Comparison of ENCODE assay signal across 21 cellular contexts in the genomic region with DNA sequence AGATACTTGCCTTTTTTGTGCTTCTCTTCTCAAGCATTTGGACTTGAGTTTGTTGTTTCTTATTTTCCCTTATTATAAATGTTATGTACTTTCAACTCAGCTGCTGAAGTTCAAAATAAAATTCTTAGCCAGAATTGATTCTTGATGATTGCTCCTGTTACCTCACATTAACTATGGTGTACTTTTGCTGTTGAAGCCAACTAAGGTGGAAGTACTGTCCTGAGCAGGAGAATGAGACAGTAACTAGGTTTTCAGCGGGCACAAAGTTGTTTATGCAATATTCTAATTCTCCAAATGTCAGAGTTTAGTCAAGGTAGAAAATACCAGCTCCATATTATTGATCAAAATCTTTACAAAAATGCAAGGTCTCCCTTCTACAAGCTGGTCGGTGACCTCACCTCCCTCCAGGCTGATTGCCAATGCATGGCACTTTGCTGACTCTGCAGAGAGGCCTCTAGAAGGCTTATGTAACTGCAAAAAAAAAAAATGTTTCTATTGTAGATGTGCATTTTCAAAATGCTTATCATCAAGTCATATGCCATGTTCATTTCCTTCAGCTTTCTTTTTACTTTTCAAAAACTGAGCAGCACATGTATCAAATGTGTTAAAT.
"Had no signal": no experiment of that assay in that cellular context is flagged by ENCODE, and none has a peak within 500 bp of the region (broad histone marks: within the 10 kb centered on the region; RNA-seq: fewer than 3 reads in every experiment).

No MANE protein-coding gene starts in this region.

- H3K4me3 ChIP-seq: coronary artery, dorsolateral prefrontal cortex, esophagus muscularis mucosa, gastroesophageal sphincter, heart left ventricle, hepatocyte, left lung, lower lobe of right lung, mucosa of descending colon had no signal

- H2AFZ ChIP-seq: hepatocyte had no signal

- H3K9me3 ChIP-seq: esophagus muscularis mucosa, gastroesophageal sphincter, lower lobe of right lung had no signal

- H3K27me3 ChIP-seq: dorsolateral prefrontal cortex, esophagus muscularis mucosa, foreskin keratinocyte, gastroesophageal sphincter, heart left ventricle, hepatocyte, left lung had no signal

- H3K79me2 ChIP-seq: hepatocyte had no signal

- H3K27ac ChIP-seq: coronary artery, dorsolateral prefrontal cortex, esophagus muscularis mucosa, foreskin keratinocyte, gastroesophageal sphincter, heart left ventricle, hepatocyte, left lung, lower lobe of right lung had no signal

- H3K4me2 ChIP-seq: hepatocyte had no signal

- H3K36me3 ChIP-seq: esophagus muscularis mucosa, gastroesophageal sphincter, heart left ventricle, left lung, lower lobe of right lung had no signal

- H3K4me1 ChIP-seq: esophagus muscularis mucosa, foreskin keratinocyte, gastroesophageal sphincter, heart left ventricle, left lung, lower lobe of right lung had no signal

- DNase-seq: dermis blood vessel endothelial cell; dorsolateral prefrontal cortex; effector CD4-positive, alpha-beta T cell; effector memory CD4-positive, alpha-beta T cell; foreskin keratinocyte; heart left ventricle; hypothalamus; immature natural killer cell; islet precursor cell; kidney; kidney glomerular epithelial cell; left colon; left lung; left ventricle myocardium superior; lower lobe of right lung; mesenchymal stem cell; mucosa of descending colon had no signal
